12 cellular contexts compared by ENCODE assay signal in genomic region chr14:38125484-38125912, GRCh38.
A peak's percentile ranks its signal among the peaks of the same experiment; 100 is the strongest.
DNase-seq lines count a peak whose midpoint lies in the region; ATAC-seq and TF ChIP-seq lines count a peak whose summit lies in the region.
"Had no signal": no experiment of that assay in that cellular context is flagged by ENCODE, and none has a peak within 500 bp of the region (broad histone marks: within the 10 kb centered on the region; RNA-seq: fewer than 3 reads in every experiment).

No MANE protein-coding gene starts in this region.

- H3K9ac ChIP-seq in Loucy (ENCODE audit: low read depth, low read length, poor library complexity, severe bottlenecking) = peak overlapping the region; percentile 74

- DNase-seq in BE2C (peak; percentile 83), NCI-H526 treated with DMSO at 0.1 percent for 48 hours (lab: John Stamatoyannopoulos, UW) (peak; percentile 56), left kidney (ENCODE audit: low read depth, low spot score) (peak; percentile 84), T1000 (lab: John Stamatoyannopoulos, UW) (no peak)
- DNase-seq in activated CD8-positive, alpha-beta T cell treated with anti-CD3 and anti-CD28 coated beads, Interleukin-2, amount 10 ng/mL, durations not matched to agents 7 days and 5 days = no peak
- DNase-seq: T-helper 9 cell, uterus had no signal

- H4K20me1 ChIP-seq in Loucy (ENCODE audit: insufficient read depth, low read length, poor library complexity, severe bottlenecking) = no peaks in the 10 kb centered on the region

- no peaks in the 10 kb centered on the region for H3K27me3 Mint-ChIP-seq in activated CD8-positive, alpha-beta T cell treated with anti-CD3 and anti-CD28 coated beads, Interleukin-2, amount 10 ng/mL, durations not matched to agents 7 days and 5 days (ENCODE audit: low read depth)
- H3K27me3 Mint-ChIP-seq: activated naive CD8-positive, alpha-beta T cell had no signal

- peak overlapping the region; percentile 40 for H2AFZ ChIP-seq in Loucy (ENCODE audit: low read length)

- no peaks in the 10 kb centered on the region for H3K9me3 ChIP-seq in BE2C
- H3K9me3 ChIP-seq in Loucy (ENCODE audit: insufficient read depth, low read depth, low read length) = no peaks in the 10 kb centered on the region
- H3K9me3 ChIP-seq: uterus had no signal

- peaks cover 16% of the 10 kb centered on the region; the same call in 1 of the 2 replicates for H3F3A ChIP-seq in Loucy (ENCODE audit: low read depth)

- no peak overlapping the region for H3K27ac Mint-ChIP-seq in activated CD8-positive, alpha-beta T cell treated with anti-CD3 and anti-CD28 coated beads, Interleukin-2, amount 10 ng/mL, durations not matched to agents 7 days and 5 days
- H3K27ac Mint-ChIP-seq: activated naive CD8-positive, alpha-beta T cell had no signal

- H3K4me3 Mint-ChIP-seq in activated CD8-positive, alpha-beta T cell treated with anti-CD3 and anti-CD28 coated beads, Interleukin-2, amount 10 ng/mL, durations not matched to agents 7 days and 5 days = no peak overlapping the region
- H3K4me3 Mint-ChIP-seq: activated naive CD8-positive, alpha-beta T cell had no signal

- no peak for ATAC-seq in activated CD8-positive, alpha-beta T cell treated with anti-CD3 and anti-CD28 coated beads, Interleukin-2, amount 10 ng/mL, durations not matched to agents 7 days and 5 days
- no peak for ATAC-seq in HG03442 (IDR thresholded peaks at IDR 0.05; ENCODE audit: unreplicated experiment)
- no peak for ATAC-seq in HG02588 (IDR thresholded peaks at IDR 0.05; ENCODE audit: unreplicated experiment)
- ATAC-seq: Panc1 had no signal

- no peaks in the 10 kb centered on the region for H3K79me2 ChIP-seq in Loucy (ENCODE audit: insufficient read depth, low read length)

- H3K27me3 ChIP-seq in BE2C = no peaks in the 10 kb centered on the region
- H3K27me3 ChIP-seq in Loucy (ENCODE audit: insufficient read depth, low read length, poor library complexity, severe bottlenecking) = no peaks in the 10 kb centered on the region
- H3K27me3 ChIP-seq: uterus had no signal

- H3K9me3 Mint-ChIP-seq in activated CD8-positive, alpha-beta T cell treated with anti-CD3 and anti-CD28 coated beads, Interleukin-2, amount 10 ng/mL, durations not matched to agents 7 days and 5 days (ENCODE audit: insufficient read depth) = no peaks in the 10 kb centered on the region

- peak overlapping the region; percentile 78 for H3K4me2 ChIP-seq in Loucy (ENCODE audit: low read depth, low read length, poor library complexity, severe bottlenecking)

- TF ChIP-seq CTCF in BE2C (IDR thresholded peaks at IDR 0.05; ENCODE audit: low read depth, low read length) (no peak), Loucy (conservative IDR thresholded peaks at IDR 0.05; ENCODE audit: low read length) (no peak)

- H3K4me3 ChIP-seq in BE2C (ENCODE audit: low read depth, low read length) (peak overlapping the region; percentile 32), Loucy (ENCODE audit: low read length, poor library complexity, severe bottlenecking) (peak overlapping the region; percentile 56)
- H3K4me3 ChIP-seq: uterus had no signal

- no peaks in the 10 kb centered on the region for H3K9me2 ChIP-seq in Loucy (replicated peaks; ENCODE audit: low read depth, low read length)

- H3K4me1 Mint-ChIP-seq in activated CD8-positive, alpha-beta T cell treated with anti-CD3 and anti-CD28 coated beads, Interleukin-2, amount 10 ng/mL, durations not matched to agents 7 days and 5 days (ENCODE audit: low read depth) = peaks cover 14% of the 10 kb centered on the region

- H3K36me3 ChIP-seq in BE2C = no peaks in the 10 kb centered on the region
- no peaks in the 10 kb centered on the region for H3K36me3 ChIP-seq in Loucy (ENCODE audit: insufficient read depth, low read length)
- H3K36me3 ChIP-seq: uterus had no signal

- H3K4me1 ChIP-seq in BE2C = peaks cover 28% of the 10 kb centered on the region
- peaks cover 78% of the 10 kb centered on the region for H3K4me1 ChIP-seq in Loucy (ENCODE audit: insufficient read depth, low read length, poor library complexity, severe bottlenecking)
- H3K4me1 ChIP-seq: uterus had no signal

- no peaks in the 10 kb centered on the region for H3K36me3 Mint-ChIP-seq in activated CD8-positive, alpha-beta T cell treated with anti-CD3 and anti-CD28 coated beads, Interleukin-2, amount 10 ng/mL, durations not matched to agents 7 days and 5 days (ENCODE audit: low read depth)
- H3K36me3 Mint-ChIP-seq: activated naive CD8-positive, alpha-beta T cell had no signal

- CTCF ChIA-PET in activated CD8-positive, alpha-beta T cell treated with anti-CD3 and anti-CD28 coated beads, Interleukin-2, amount 10 ng/mL, durations not matched to agents 7 days and 5 days (lab: Charles Lee) = interaction anchor here (1.2 kb wide), 1 partner anchor 60 kb away, joined by 3 read pairs; no protein-coding TSS in a partner anchor

- POLR2A ChIA-PET in activated CD8-positive, alpha-beta T cell treated with anti-CD3 and anti-CD28 coated beads, Interleukin-2, amount 10 ng/mL, durations not matched to agents 7 days and 5 days (lab: Charles Lee) = no interaction called here

Comparison
In these comparisons a context has a peak if more than half of its experiments do, and no peak if none do; other contexts are left out.
1. DNase-seq: peak in BE2C (single experiment), NCI-H526 treated with DMSO at 0.1 percent for 48 hours (single experiment) and left kidney (single experiment); none in activated CD8-positive, alpha-beta T cell treated with anti-CD3 and anti-CD28 coated beads, Interleukin-2, amount 10 ng/mL, durations not matched to agents 7 days and 5 days (single experiment) and T1000 (single experiment).